Comparison of ENCODE assay signal across 17 cellular contexts in the genomic region with DNA sequence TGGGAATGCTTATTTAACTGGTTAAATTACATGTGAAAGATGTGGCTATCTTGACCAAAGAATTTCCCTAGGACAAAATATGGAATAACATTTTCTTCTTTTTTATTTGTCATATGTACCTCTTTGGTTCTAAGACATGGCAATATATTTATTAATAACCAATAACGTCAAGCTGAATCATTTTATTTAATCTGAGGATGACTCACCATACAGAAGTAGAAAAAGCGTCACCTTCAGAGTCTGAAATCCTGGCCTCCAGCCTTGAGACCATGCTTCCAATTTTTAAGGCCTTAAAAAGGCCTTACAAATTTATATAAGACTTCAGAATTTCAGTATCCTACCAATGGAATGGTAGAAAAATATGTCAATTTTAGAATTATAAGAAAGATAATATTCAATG.
"Had no signal": no experiment of that assay in that cellular context is flagged by ENCODE, and none has a peak within 500 bp of the region (broad histone marks: within the 10 kb centered on the region; RNA-seq: fewer than 3 reads in every experiment).

No MANE protein-coding gene starts in this region.

- ATAC-seq: gastrocnemius medialis; heart right ventricle; left cardiac atrium; lower lobe of right lung; naive thymus-derived CD4-positive, alpha-beta T cell had no signal

- H3K4me1 Mint-ChIP-seq: immature natural killer cell; naive thymus-derived CD4-positive, alpha-beta T cell; nephron progenitor cell had no signal

- H3K36me3 ChIP-seq: colonic mucosa, gastrocnemius medialis, heart right ventricle, left ventricle myocardium inferior, lower lobe of right lung, ovary, right atrium auricular region, sigmoid colon had no signal

- H3K27me3 ChIP-seq: colonic mucosa, gastrocnemius medialis, heart right ventricle, ovary, right atrium auricular region, sigmoid colon had no signal

- H3K36me3 Mint-ChIP-seq: naive thymus-derived CD4-positive, alpha-beta T cell had no signal

- H3K27ac Mint-ChIP-seq: immature natural killer cell; naive thymus-derived CD4-positive, alpha-beta T cell; nephron progenitor cell had no signal

- FAIRE-seq: kidney had no signal

- H3K4me3 Mint-ChIP-seq: immature natural killer cell; naive thymus-derived CD4-positive, alpha-beta T cell; nephron progenitor cell had no signal

- H3K9me3 ChIP-seq: colonic mucosa, gastrocnemius medialis, heart right ventricle, left ventricle myocardium inferior, lower lobe of right lung, ovary, right atrium auricular region, sigmoid colon had no signal

- H3K4me1 ChIP-seq: colonic mucosa, gastrocnemius medialis, heart right ventricle, left ventricle myocardium inferior, lower lobe of right lung, right atrium auricular region, sigmoid colon had no signal

- H3K27me3 Mint-ChIP-seq: naive thymus-derived CD4-positive, alpha-beta T cell had no signal

- H3K27ac ChIP-seq: colonic mucosa, gastrocnemius medialis, heart right ventricle, left ventricle myocardium inferior, lower lobe of right lung, ovary, right atrium auricular region, sigmoid colon, skin epidermis had no signal

- H3K4me3 ChIP-seq: colonic mucosa, gastrocnemius medialis, heart right ventricle, left ventricle myocardium inferior, lower lobe of right lung, ovary, right atrium auricular region, sigmoid colon, skin epidermis had no signal

- DNase-seq: colonic mucosa; dermis blood vessel endothelial cell; gastrocnemius medialis; heart right ventricle; immature natural killer cell; kidney; left cardiac atrium; left ventricle myocardium inferior; lower lobe of right lung; naive thymus-derived CD4-positive, alpha-beta T cell; nephron progenitor cell; ovary; sigmoid colon; stimulated activated CD4-positive, alpha-beta T cell treated with anti-CD3 and anti-CD28 coated beads, Interleukin-12 subunit alpha, Interleukin-12 subunit beta, amount 100 ng/mL, for 4 hours; stimulated activated naive CD4-positive, alpha-beta T cell treated with Interleukin-2 at 50 U/mL for 16 hours had no signal

- H3K9me3 Mint-ChIP-seq: nephron progenitor cell had no signal
